In genomic region chr5:107474724-107475489, GRCh38 we compare ENCODE assay signal across 9 cellular contexts.
DNase-seq lines count a peak whose midpoint lies in the region; ATAC-seq and TF ChIP-seq lines count a peak whose summit lies in the region.
"Had no signal": no experiment of that assay in that cellular context is flagged by ENCODE, and none has a peak within 500 bp of the region (broad histone marks: within the 10 kb centered on the region; RNA-seq: fewer than 3 reads in every experiment).

No MANE protein-coding gene starts in this region.

- no peaks in the 10 kb centered on the region for H3K36me3 Mint-ChIP-seq in chondrocyte (ENCODE audit: low read depth)

- ATAC-seq in GM21390 (IDR thresholded peaks at IDR 0.05; ENCODE audit: unreplicated experiment) (peak; percentile 52), HG03457 (IDR thresholded peaks at IDR 0.05; ENCODE audit: unreplicated experiment) (peak; percentile 50), left ventricle myocardium superior (peak; percentile 32)

- H3K9me3 Mint-ChIP-seq in chondrocyte (ENCODE audit: low read depth), result no peaks in the 10 kb centered on the region

- no peak overlapping the region for H3K27ac Mint-ChIP-seq in chondrocyte (ENCODE audit: unreplicated experiment)

- DNase-seq in COLO668 (lab: John Stamatoyannopoulos, UW; ENCODE audit: unreplicated experiment) (peak; percentile 28), left ventricle myocardium superior (no peak), NCI-H1105 treated with DMSO at 0.1 percent for 48 hours (lab: John Stamatoyannopoulos, UW) (no peak), GDM1 (lab: John Stamatoyannopoulos, UW) (no peak), chondrocyte (ENCODE audit: low spot score) (no peak)
- no peak for DNase-seq in stimulated activated CD4-positive, alpha-beta T cell treated with anti-CD3 and anti-CD28 coated beads, Interleukin-2, amount 100 ng/mL, for 48 hours
- DNase-seq: NCI-H1930 had no signal

- no peaks in the 10 kb centered on the region for H3K27me3 Mint-ChIP-seq in chondrocyte (ENCODE audit: low read depth)

- H3K4me3 Mint-ChIP-seq in chondrocyte (ENCODE audit: unreplicated experiment), result no peak overlapping the region

- H3K4me1 Mint-ChIP-seq in chondrocyte (ENCODE audit: low read depth), result peaks cover 10% of the 10 kb centered on the region

- no peak for TF ChIP-seq CTCF in chondrocyte (IDR thresholded peaks at IDR 0.05)

- intact Hi-C loops in left ventricle myocardium superior (cut with micrococcal nuclease), result no loop called here
